In genomic region chr18:22488554-22488953, GRCh38 we compare ENCODE assay signal across 1 cellular context.
TF ChIP-seq lines count a peak whose summit lies in the region.

No MANE protein-coding gene starts in this region.

TF ChIP-seq in SK-N-SH, 30 proteins besides CTCF, POLR2A, EP300 and RAD21 (continued from another document):
- no peak for TF ChIP-seq ZBTB33 (IDR thresholded peaks at IDR 0.05; ENCODE audit: borderline replicate concordance, low read depth)
- no peak for TF ChIP-seq MAX (IDR thresholded peaks at IDR 0.05; ENCODE audit: low read depth)
- TF ChIP-seq PBX3 (IDR thresholded peaks at IDR 0.05) = no peak
- TF ChIP-seq RFX5 (IDR thresholded peaks at IDR 0.05; ENCODE audit: low read length) = no peak
